In the genomic region with DNA sequence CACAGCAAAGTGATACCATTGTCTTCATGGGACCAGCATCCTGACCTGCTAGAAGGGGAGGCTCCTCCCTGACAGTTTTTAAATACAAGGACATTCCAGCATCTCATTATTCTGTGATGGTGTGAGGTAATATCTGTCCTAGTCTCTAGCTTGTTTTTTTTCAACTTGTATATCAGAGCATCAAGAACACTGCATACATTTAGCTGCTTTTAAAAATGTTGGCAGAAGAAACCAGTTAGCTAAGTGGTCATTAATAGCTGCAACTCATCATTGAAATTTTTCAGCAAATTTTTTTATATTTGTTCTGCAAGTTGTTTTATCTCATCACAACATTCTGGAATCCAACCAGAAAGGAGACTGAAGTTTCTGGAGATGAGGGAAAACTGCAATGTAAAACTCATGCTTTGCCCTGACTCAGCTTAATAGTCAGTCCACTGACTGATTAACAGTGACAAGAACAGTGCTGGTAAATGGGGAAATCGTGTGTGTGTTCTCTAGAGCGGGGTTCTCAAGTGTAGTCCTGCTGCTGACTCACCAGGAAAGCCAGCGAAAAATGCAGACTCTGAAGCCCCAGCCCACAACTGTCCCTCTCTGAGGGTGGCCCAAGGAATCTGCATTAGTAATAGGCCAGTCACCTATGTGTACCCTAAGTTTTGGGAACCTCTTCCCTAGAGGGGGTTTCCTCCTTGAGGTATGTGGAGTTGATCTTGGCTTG, we compare ENCODE assay signal across 18 cellular contexts. TPM values are rescaled to one million over a fixed set of nuclear protein-coding genes. Genes with fewer than 3 reads are reported as not detected.
DNase-seq lines count a peak whose midpoint lies in the region; ATAC-seq and TF ChIP-seq lines count a peak whose summit lies in the region.
"Had no signal": no experiment of that assay in that cellular context is flagged by ENCODE, and none has a peak within 500 bp of the region (broad histone marks: within the 10 kb centered on the region; RNA-seq: fewer than 3 reads in every experiment).

No MANE protein-coding gene starts in this region.

- H3K4me3 Mint-ChIP-seq in T-helper 17 cell: no peak overlapping the region
- H3K4me3 Mint-ChIP-seq: activated CD4-positive, alpha-beta memory T cell treated with anti-CD3 and anti-CD28 coated beads for 36 hours; brain had no signal

- no peaks in the 10 kb centered on the region for H3K27me3 ChIP-seq in AG04450 (ENCODE audit: control insufficient read depth, insufficient read depth, low read length)
- H3K27me3 ChIP-seq in mammary epithelial cell (ENCODE audit: insufficient read depth, low read length): no peaks in the 10 kb centered on the region
- no peaks in the 10 kb centered on the region for H3K27me3 ChIP-seq in left lung
- no peaks in the 10 kb centered on the region for H3K27me3 ChIP-seq in esophagus squamous epithelium
- H3K27me3 ChIP-seq: transverse colon had no signal

- H3K36me3 ChIP-seq in mammary epithelial cell (ENCODE audit: insufficient read depth, low read length): no peaks in the 10 kb centered on the region
- H3K36me3 ChIP-seq in left lung: no peaks in the 10 kb centered on the region
- H3K36me3 ChIP-seq in esophagus squamous epithelium: no peaks in the 10 kb centered on the region
- H3K36me3 ChIP-seq: BLaER1 treated with 17β-estradiol and CSF1 and Interleukin-3, amounts not matched to agents 10 nM and 100 nM; transverse colon had no signal

- no peaks in the 10 kb centered on the region for H3K79me2 ChIP-seq in mammary epithelial cell (ENCODE audit: insufficient read depth, low read length)

- ATAC-seq in left lung: peak; percentile 74
- no peak for ATAC-seq in T-helper 17 cell

- no peak overlapping the region for H2AFZ ChIP-seq in mammary epithelial cell (ENCODE audit: low read depth, low read length)

- H3K9ac ChIP-seq in mammary epithelial cell (ENCODE audit: insufficient read depth, low read length): no peak overlapping the region

- H3K4me1 ChIP-seq in mammary epithelial cell (ENCODE audit: insufficient read depth, low read length): no peaks in the 10 kb centered on the region
- H3K4me1 ChIP-seq in left lung: peaks cover 0 to 6% of the 10 kb centered on the region in 2 donors
- H3K4me1 ChIP-seq in esophagus squamous epithelium: no peaks in the 10 kb centered on the region

- H3K9me3 ChIP-seq in AG04450 (ENCODE audit: control insufficient read depth, insufficient read depth, low read length) (no peaks in the 10 kb centered on the region), mammary epithelial cell (replicated peaks; ENCODE audit: insufficient read depth, low read length) (no peaks in the 10 kb centered on the region), left lung (no peaks in the 10 kb centered on the region), esophagus squamous epithelium (no peaks in the 10 kb centered on the region), T-helper 17 cell (ENCODE audit: control insufficient read depth, low read length, poor library complexity, severe bottlenecking) (no peaks in the 10 kb centered on the region)
- H3K9me3 ChIP-seq: BLaER1 treated with 17β-estradiol and CSF1 and Interleukin-3, amounts not matched to agents 10 nM and 100 nM; transverse colon had no signal

- H3K4me2 ChIP-seq in mammary epithelial cell (ENCODE audit: insufficient read depth, low read depth, low read length): no peak overlapping the region
- H3K4me2 ChIP-seq: BLaER1 treated with 17β-estradiol and CSF1 and Interleukin-3, amounts not matched to agents 10 nM and 100 nM had no signal

- intact Hi-C loops in mammary epithelial cell (cut with micrococcal nuclease): no loop called here
- intact Hi-C loops in left lung (cut with DNase I): no loop called here
- intact Hi-C loops in esophagus squamous epithelium (cut with DNase I): no loop called here

- dilution Hi-C loops in mammary epithelial cell (cut with HindIII; ENCODE audit: low sequenced_read_pairs): no loop called here

- DNase-seq in AG04450 (ENCODE audit: low read depth, low spot score) (no peak), HK-2 (ENCODE audit: unreplicated experiment) (peak; percentile 55), mammary epithelial cell (peak; percentile 29), left lung (no peak), esophagus squamous epithelium (lab: John Stamatoyannopoulos, UW) (no peak), T-helper 17 cell (no peak), NCI-H345 (lab: John Stamatoyannopoulos, UW) (no peak), NCI-H2029 (lab: John Stamatoyannopoulos, UW) (no peak)
- DNase-seq: activated CD4-positive, alpha-beta memory T cell treated with anti-CD3 and anti-CD28 coated beads for 36 hours; DND-41; NCI-H1694; NCI-H69; occipital lobe; stimulated activated CD4-positive, alpha-beta T cell treated with anti-CD3 and anti-CD28 coated beads, Interleukin-15, amount 100 ng/mL, for 24 hours; transverse colon had no signal

- 59% methylated on average over 3 of the region's 3 CpGs for WGBS in mammary epithelial cell (ENCODE audit: low coverage, missing lambda C conversion rate)
- WGBS in esophagus squamous epithelium, 2 donors: 51 to 86% methylated on average over 2 to 3 of the region's 3 CpGs

- no peak for TF ChIP-seq POLR2A in esophagus squamous epithelium (IDR thresholded peaks at IDR 0.05)

- peaks cover 4% of the 10 kb centered on the region for H3K4me1 Mint-ChIP-seq in T-helper 17 cell

- no peak overlapping the region for H3K4me3 ChIP-seq in AG04450 (ENCODE audit: low read depth, low read length)
- no peak overlapping the region for H3K4me3 ChIP-seq in mammary epithelial cell (replicated peaks in 1 of 3; ENCODE audit: insufficient read depth in 1 of 3, low read depth in 2 of 3, low read length in 3 of 3)
- H3K4me3 ChIP-seq in left lung: no peak overlapping the region
- H3K4me3 ChIP-seq in esophagus squamous epithelium: no peak overlapping the region
- H3K4me3 ChIP-seq: BLaER1 treated with 17β-estradiol and CSF1 and Interleukin-3, amounts not matched to agents 10 nM and 100 nM; transverse colon had no signal

- POLR2A ChIA-PET in AG04450 (lab: Yijun Ruan, JAX): interaction anchor here (1.3 kb wide), 1 partner anchor 62 kb away, joined by 4 read pairs; no protein-coding TSS in a partner anchor

- TF ChIP-seq CTCF in AG04450 (IDR thresholded peaks at IDR 0.05; ENCODE audit: low read depth, low read length) (no peak), mammary epithelial cell (conservative IDR thresholded peaks at IDR 0.05 in 1 of 2, IDR thresholded peaks at IDR 0.05 in 1 of 2; ENCODE audit: extremely low read depth in 1 of 2, insufficient read depth in 1 of 2, low read depth in 1 of 2, low read length in 2 of 2) (no peak), left lung (IDR thresholded peaks at IDR 0.05) (no peak), esophagus squamous epithelium (IDR thresholded peaks at IDR 0.05) (no peak)

- peaks cover 4% of the 10 kb centered on the region for H3K36me3 Mint-ChIP-seq in T-helper 17 cell (ENCODE audit: low read depth)
- H3K36me3 Mint-ChIP-seq: activated CD4-positive, alpha-beta memory T cell treated with anti-CD3 and anti-CD28 coated beads for 36 hours had no signal

- H3K27ac ChIP-seq in AG04450 (ENCODE audit: low read depth, low read length) (peak overlapping the region; percentile 52), mammary epithelial cell (ENCODE audit: insufficient read depth, low read depth, low read length) (no peak overlapping the region), left lung (no peak overlapping the region), esophagus squamous epithelium (no peak overlapping the region)
- H3K27ac ChIP-seq: BLaER1 treated with 17β-estradiol and CSF1 and Interleukin-3, amounts not matched to agents 10 nM and 100 nM; RWPE1; transverse colon had no signal

- no peaks in the 10 kb centered on the region for H4K20me1 ChIP-seq in mammary epithelial cell (ENCODE audit: insufficient read depth, low read length)

- BruUV-seq in mammary epithelial cell (replicated peaks; lab: Mats Ljungman, UMichigan): no TSS peak

- in situ Hi-C loops in mammary epithelial cell (cut with MboI; ENCODE audit: low sequenced_read_pairs in 2 of 2): no loop called here

- H3K27me3 Mint-ChIP-seq in T-helper 17 cell: peaks cover 7% of the 10 kb centered on the region
- H3K27me3 Mint-ChIP-seq: brain had no signal

- CTCF ChIA-PET in AG04450 (lab: Charles Lee) (interaction anchor here (1.4 to 1.6 kb wide), 2 partner anchors 46 to 142 kb away, joined by 4 read pairs; no protein-coding TSS in a partner anchor), mammary epithelial cell (lab: Charles Lee; ENCODE audit: low non-redundant PET) (no interaction called here)

- no peak overlapping the region for H3K27ac Mint-ChIP-seq in T-helper 17 cell
- H3K27ac Mint-ChIP-seq: activated CD4-positive, alpha-beta memory T cell treated with anti-CD3 and anti-CD28 coated beads for 36 hours; brain had no signal

RNA-seq across cellular contexts. Expression of a gene that starts 17.9 kb away (rescaled TPM):
- polyA plus RNA-seq in AG04450 (2011; rRNA removed) (16.4 and 16.8 TPM in 2 replicates), mammary epithelial cell (12.3 TPM)
- polyA minus RNA-seq in AG04450 (2011; rRNA and poly(A)+ RNA removed): 11.8 and 15.0 TPM in 2 replicates
- total RNA-seq in mammary epithelial cell (10 to 100 TPM; 10.2 to 25.0 TPM), left lung (10 to 100 TPM; 13.5 to 23.5 TPM), esophagus squamous epithelium (1 to 10 TPM; 4.4 to 7.6 (median 5.2) TPM), T-helper 17 cell (1 to 10 TPM; 5.0 to 5.8 TPM)
- 25.1 TPM for polyA minus RNA-seq in mammary epithelial cell

RNA-seq across cellular contexts. Expression of a gene that starts 44.4 kb away (rescaled TPM):
- polyA plus RNA-seq in AG04450 (2011; rRNA removed) (121 and 145 TPM in 2 replicates), mammary epithelial cell (84.8 TPM)
- 184 and 258 TPM in 2 replicates for polyA minus RNA-seq in AG04450 (2011; rRNA and poly(A)+ RNA removed)
- total RNA-seq in mammary epithelial cell (10 to 100 TPM; 27.3 to 90.7 TPM), left lung (100 to 1,000 TPM in 1 of 2 donors, 10 to 100 TPM in 1; 84.6 to 105 TPM), esophagus squamous epithelium (10 to 100 TPM; 15.7 to 34.5 (median 32.1) TPM), T-helper 17 cell (10 to 100 TPM; 42.4 to 47.3 TPM)
- polyA minus RNA-seq in mammary epithelial cell: 233 TPM

Comparison
In these comparisons a context has a peak if more than half of its experiments do, and no peak if none do; other contexts are left out.
1. DNase-seq: peak in HK-2 (single experiment) and mammary epithelial cell (single experiment); none in AG04450 (single experiment), left lung (0 of 2), esophagus squamous epithelium (single experiment), T-helper 17 cell (0 of 3), NCI-H345 (single experiment) and NCI-H2029 (single experiment).